In genomic region chr3:187630421-187630820, GRCh38 we compare ENCODE assay signal across 29 cellular contexts. TPM values are rescaled to one million over a fixed set of nuclear protein-coding genes. Genes with fewer than 3 reads are reported as not detected.
"Had no signal": no experiment of that assay in that cellular context is flagged by ENCODE, and none has a peak within 500 bp of the region (broad histone marks: within the 10 kb centered on the region; RNA-seq: fewer than 3 reads in every experiment).

No MANE protein-coding gene starts in this region.

- DNase-seq: activated CD4-positive, alpha-beta T cell treated with anti-CD3 and anti-CD28 coated beads, Interleukin-2, amount 10 ng/mL, durations not matched to agents 7 days and 5 days; activated CD4-positive, CD25-positive, alpha-beta regulatory T cell treated with anti-CD3 and anti-CD28 coated beads, Interleukin-2, amount 50 U/mL, for 72 hours; activated CD8-positive, alpha-beta T cell treated with anti-CD3 and anti-CD28 coated beads for 36 hours; activated gamma-delta T cell; activated naive CD4-positive, alpha-beta T cell treated with anti-CD3 and anti-CD28 coated beads, Interleukin-2, amount 50 U/mL, for 16 hours; activated naive CD8-positive, alpha-beta T cell treated with anti-CD3 and anti-CD28 coated beads, Interleukin-2, amount 50 U/mL, for 24 hours; body of pancreas; central memory CD4-positive, alpha-beta T cell; effector memory CD4-positive, alpha-beta T cell; heart left ventricle; left colon; naive B cell; retina; stimulated activated CD4-positive, alpha-beta T cell treated with anti-CD3 and anti-CD28 coated beads, Interleukin-2, amount 100 ng/mL, for 48 hours; stimulated activated CD8-positive, alpha-beta memory T cell treated with anti-CD3 and anti-CD28 coated beads, Interleukin-4, amount 100 ng/mL, for 48 hours; stimulated activated naive CD4-positive, alpha-beta T cell; upper lobe of left lung; WERI-Rb-1 had no signal

- H3K4me3 Mint-ChIP-seq: activated CD4-positive, alpha-beta T cell treated with anti-CD3 and anti-CD28 coated beads, Interleukin-2, amount 10 ng/mL, durations not matched to agents 7 days and 5 days; activated CD8-positive, alpha-beta T cell treated with anti-CD3 and anti-CD28 coated beads for 36 hours; activated naive CD8-positive, alpha-beta T cell treated with anti-CD3 and anti-CD28 coated beads, Interleukin-2, amount 50 U/mL, for 24 hours; activated T-helper 1 cell treated with anti-CD3 and anti-CD28 coated beads, Interleukin-12 subunit alpha, Interleukin-12 subunit beta, Interleukin-2, Interleukin-4 antibody, amounts not matched to agents 30 ng/mL and 10 ng/mL and 1 ng/mL, durations not matched to agents 14 hours and 24 hours and 36 hours; naive B cell had no signal

- H3K27me3 Mint-ChIP-seq: activated CD8-positive, alpha-beta T cell treated with anti-CD3 and anti-CD28 coated beads for 36 hours had no signal

- H3K4me1 ChIP-seq: body of pancreas, esophagus muscularis mucosa, gastroesophageal sphincter, heart left ventricle, upper lobe of left lung had no signal

- H3K9me3 ChIP-seq: body of pancreas had no signal

- H3K4me3 ChIP-seq: body of pancreas, esophagus muscularis mucosa, gastroesophageal sphincter, heart left ventricle, thoracic aorta, upper lobe of left lung had no signal

- H3K27ac ChIP-seq: body of pancreas, esophagus muscularis mucosa, gastroesophageal sphincter, heart left ventricle, thoracic aorta, upper lobe of left lung, WERI-Rb-1 had no signal

- H3K27ac Mint-ChIP-seq: activated CD4-positive, alpha-beta T cell treated with anti-CD3 and anti-CD28 coated beads, Interleukin-2, amount 10 ng/mL, durations not matched to agents 7 days and 5 days; activated CD8-positive, alpha-beta T cell treated with anti-CD3 and anti-CD28 coated beads for 36 hours; activated naive CD8-positive, alpha-beta T cell treated with anti-CD3 and anti-CD28 coated beads, Interleukin-2, amount 50 U/mL, for 24 hours; activated T-helper 1 cell treated with anti-CD3 and anti-CD28 coated beads, Interleukin-12 subunit alpha, Interleukin-12 subunit beta, Interleukin-2, Interleukin-4 antibody, amounts not matched to agents 30 ng/mL and 10 ng/mL and 1 ng/mL, durations not matched to agents 14 hours and 24 hours and 36 hours; naive B cell had no signal

- H3K9me3 Mint-ChIP-seq: activated naive CD8-positive, alpha-beta T cell treated with anti-CD3 and anti-CD28 coated beads, Interleukin-2, amount 50 U/mL, for 24 hours; activated T-helper 1 cell treated with anti-CD3 and anti-CD28 coated beads, Interleukin-12 subunit alpha, Interleukin-12 subunit beta, Interleukin-2, Interleukin-4 antibody, amounts not matched to agents 30 ng/mL and 10 ng/mL and 1 ng/mL, durations not matched to agents 14 hours and 24 hours and 36 hours had no signal

- ATAC-seq: activated CD8-positive, alpha-beta T cell treated with anti-CD3 and anti-CD28 coated beads for 36 hours; activated naive CD8-positive, alpha-beta T cell treated with anti-CD3 and anti-CD28 coated beads, Interleukin-2, amount 50 U/mL, for 24 hours; body of pancreas; gastroesophageal sphincter; heart left ventricle; left colon had no signal

- H3K27me3 ChIP-seq: body of pancreas, gastroesophageal sphincter, heart left ventricle, upper lobe of left lung had no signal

- H3K4me1 Mint-ChIP-seq: activated CD4-positive, alpha-beta T cell treated with anti-CD3 and anti-CD28 coated beads, Interleukin-2, amount 10 ng/mL, durations not matched to agents 7 days and 5 days; activated naive CD8-positive, alpha-beta T cell treated with anti-CD3 and anti-CD28 coated beads, Interleukin-2, amount 50 U/mL, for 24 hours; naive B cell had no signal

- H3K36me3 ChIP-seq: esophagus muscularis mucosa, gastroesophageal sphincter, heart left ventricle, thoracic aorta, upper lobe of left lung, WERI-Rb-1 had no signal

RNA-seq across cellular contexts. Expression of gene SST, which starts 39.8 kb away (rescaled TPM):
- total RNA-seq: activated CD4-positive, alpha-beta T cell treated with anti-CD3 and anti-CD28 coated beads, Interleukin-2, amount 10 ng/mL, durations not matched to agents 7 days and 5 days; activated CD8-positive, alpha-beta T cell treated with anti-CD3 and anti-CD28 coated beads for 36 hours; activated T-helper 1 cell treated with anti-CD3 and anti-CD28 coated beads, Interleukin-12 subunit alpha, Interleukin-12 subunit beta, Interleukin-2, Interleukin-4 antibody, amounts not matched to agents 30 ng/mL and 10 ng/mL and 1 ng/mL, durations not matched to agents 14 hours and 24 hours and 36 hours; dermis microvascular lymphatic vessel endothelial cell; heart left ventricle; lower leg skin; mesenteric fat pad; omental fat pad; posterior vena cava; T-helper 2 cell treated with Interferon-gamma antibody and Interleukin-4, amounts not matched to agents 100 ng/mL and 5 ng/mL, for 36 hours; thoracic aorta; upper lobe of left lung had no signal
- polyA plus RNA-seq: heart left ventricle, keratinocyte had no signal
